Comparison of ENCODE assay signal across 21 cellular contexts in the genomic region with DNA sequence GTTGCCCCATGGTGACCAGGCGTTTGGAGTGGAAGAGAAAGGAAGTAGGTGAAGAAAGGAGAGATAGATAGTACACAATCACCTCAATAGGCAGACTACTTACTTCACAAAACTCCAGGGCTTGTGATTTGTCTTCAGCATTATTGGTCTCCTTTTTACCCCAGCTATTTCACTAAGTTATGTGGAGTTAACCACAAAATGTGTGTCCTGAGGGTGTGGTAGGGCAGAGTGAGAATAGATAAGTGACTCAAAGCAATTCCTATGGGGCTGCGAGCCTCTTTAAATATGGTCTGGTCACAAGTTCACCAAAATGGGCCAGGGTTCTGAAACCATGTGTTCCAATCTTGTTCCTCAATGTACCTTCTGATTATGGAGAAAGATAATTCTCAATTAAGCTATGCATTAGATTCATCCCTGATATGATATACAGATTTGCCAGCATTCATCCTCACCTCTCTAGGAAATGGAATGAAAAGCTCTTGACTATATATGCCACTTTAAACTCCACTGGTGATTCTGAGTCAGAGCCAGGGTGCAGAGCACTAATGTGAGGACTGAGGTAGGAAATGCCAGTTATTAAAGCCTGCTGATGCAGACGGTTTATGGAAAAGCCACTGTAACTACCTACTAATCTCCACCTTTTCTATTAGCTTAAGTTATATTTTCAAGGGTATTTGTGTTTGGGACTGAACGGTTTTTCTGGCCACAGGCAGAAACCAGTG.
"Had no signal": no experiment of that assay in that cellular context is flagged by ENCODE, and none has a peak within 500 bp of the region (broad histone marks: within the 10 kb centered on the region; RNA-seq: fewer than 3 reads in every experiment).

No MANE protein-coding gene starts in this region.

- H3K4me3 ChIP-seq: breast epithelium, gastroesophageal sphincter, left lung, prostate gland, SK-N-MC, stomach, testis, upper lobe of left lung had no signal

- H3K36me3 ChIP-seq: breast epithelium, gastroesophageal sphincter, left lung, prostate gland, stomach, upper lobe of left lung had no signal

- ATAC-seq: effector memory CD8-positive, alpha-beta T cell; gastroesophageal sphincter; left lung; right cardiac atrium had no signal

- H3K27ac ChIP-seq: breast epithelium, epithelial cell of prostate, gastroesophageal sphincter, left lung, prostate gland, SK-N-MC, stomach, testis, upper lobe of left lung had no signal

- FAIRE-seq: kidney had no signal

- H3K27me3 ChIP-seq: breast epithelium, gastroesophageal sphincter, left lung, stomach, testis, upper lobe of left lung had no signal

- DNase-seq: activated CD4-positive, alpha-beta T cell treated with anti-CD3 and anti-CD28 coated beads, Interleukin-2, amount 10 ng/mL, durations not matched to agents 7 days and 5 days; activated CD4-positive, CD25-positive, alpha-beta regulatory T cell; activated CD8-positive, alpha-beta memory T cell treated with anti-CD3 and anti-CD28 coated beads for 24 hours; activated gamma-delta T cell treated with Interleukin-2 at 50 U/mL for 16 hours; activated naive CD8-positive, alpha-beta T cell treated with anti-CD3 and anti-CD28 coated beads for 36 hours; amygdala; dermis blood vessel endothelial cell; effector memory CD8-positive, alpha-beta T cell; kidney; left lung; nucleus accumbens; right cardiac atrium; stimulated activated CD4-positive, alpha-beta T cell treated with anti-CD3 and anti-CD28 coated beads, Interleukin-1b, Interleukin-23, amount 100 ng/mL, for 48 hours; stomach; testis; upper lobe of left lung had no signal

- H3K4me1 ChIP-seq: breast epithelium, gastroesophageal sphincter, left lung, prostate gland, stomach, testis, upper lobe of left lung had no signal

- H3K9me3 ChIP-seq: prostate gland, testis, upper lobe of left lung had no signal
